1 cellular context compared by ENCODE assay signal in genomic region chr5:139414601-139415121, GRCh38.
TF ChIP-seq lines count a peak whose summit lies in the region.

No MANE protein-coding gene starts in this region.

TF ChIP-seq in GM23338, 12 proteins besides CTCF, POLR2A, EP300 and RAD21 (continued from another document):
- TF ChIP-seq ZNF462 (CRISPR knock-in tag; IDR thresholded peaks at IDR 0.05) (no peak), REST (IDR thresholded peaks at IDR 0.05; ENCODE audit: unreplicated experiment) (no peak)
